In the genomic region with DNA sequence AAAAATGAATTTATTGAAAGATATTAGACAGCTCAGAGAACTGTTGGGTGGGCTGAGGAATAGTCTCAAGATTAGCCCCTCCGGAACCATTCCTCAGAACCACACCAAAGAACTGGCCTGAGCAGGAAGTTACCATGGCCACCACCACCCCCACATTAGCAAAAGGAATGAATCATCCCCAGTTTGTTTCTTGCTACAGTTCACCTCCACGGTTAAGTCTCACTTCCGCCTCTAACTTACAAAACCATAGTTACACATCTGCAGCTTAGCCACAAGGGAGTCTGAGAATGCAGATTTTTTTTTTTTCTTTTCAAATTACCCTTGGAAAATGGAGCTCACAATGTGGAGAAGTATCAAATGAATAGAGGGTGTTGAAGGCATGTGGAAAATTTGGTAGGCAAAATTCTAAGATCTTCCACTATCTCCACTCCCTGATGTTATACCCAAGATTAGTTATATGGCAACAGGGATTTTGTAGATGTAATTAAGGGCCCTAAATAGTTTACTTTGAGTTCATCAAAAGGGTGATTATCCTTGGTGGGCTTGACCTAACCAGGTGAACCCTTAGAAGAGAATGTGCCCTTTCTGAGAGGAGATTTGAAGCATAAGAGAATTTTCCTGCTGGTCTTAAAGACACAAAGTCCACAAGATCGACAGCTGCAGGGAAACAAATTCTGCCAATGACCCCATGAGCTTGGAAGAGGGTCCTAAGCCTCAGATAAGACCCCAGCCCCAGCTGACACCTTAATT, we compare ENCODE assay signal across 8 cellular contexts.
DNase-seq lines count a peak whose midpoint lies in the region; ATAC-seq lines count a peak whose summit lies in the region.

No MANE protein-coding gene starts in this region.

- peak; percentile 96 for ATAC-seq in GM18861 (IDR thresholded peaks at IDR 0.05; ENCODE audit: unreplicated experiment)
- peak; percentile 99 for ATAC-seq in HG02759 (IDR thresholded peaks at IDR 0.05; ENCODE audit: unreplicated experiment)
- ATAC-seq in left lobe of liver: no peak

- DNase-seq in NCI-H69 (lab: John Stamatoyannopoulos, UW) (peak; percentile 30), myocyte (ENCODE audit: low read depth) (peak; percentile 47), left lobe of liver (ENCODE audit: low spot score) (no peak), retina (no peak), middle frontal gyrus (ENCODE audit: extremely low spot score, low spot score) (no peak)
- peak; percentile 77 for DNase-seq in activated effector memory CD4-positive, alpha-beta T cell treated with anti-CD3 and anti-CD28 coated beads, Interleukin-2, amount 50 U/mL, for 16 hours

Comparison
In these comparisons a context has a peak if more than half of its experiments do, and no peak if none do; other contexts are left out.
1. DNase-seq: peak in NCI-H69 (single experiment), activated effector memory CD4-positive, alpha-beta T cell treated with anti-CD3 and anti-CD28 coated beads, Interleukin-2, amount 50 U/mL, for 16 hours (single experiment) and myocyte (single experiment); none in left lobe of liver (single experiment), retina (single experiment) and middle frontal gyrus (single experiment).